10 cellular contexts compared by ENCODE assay signal in the genomic region with DNA sequence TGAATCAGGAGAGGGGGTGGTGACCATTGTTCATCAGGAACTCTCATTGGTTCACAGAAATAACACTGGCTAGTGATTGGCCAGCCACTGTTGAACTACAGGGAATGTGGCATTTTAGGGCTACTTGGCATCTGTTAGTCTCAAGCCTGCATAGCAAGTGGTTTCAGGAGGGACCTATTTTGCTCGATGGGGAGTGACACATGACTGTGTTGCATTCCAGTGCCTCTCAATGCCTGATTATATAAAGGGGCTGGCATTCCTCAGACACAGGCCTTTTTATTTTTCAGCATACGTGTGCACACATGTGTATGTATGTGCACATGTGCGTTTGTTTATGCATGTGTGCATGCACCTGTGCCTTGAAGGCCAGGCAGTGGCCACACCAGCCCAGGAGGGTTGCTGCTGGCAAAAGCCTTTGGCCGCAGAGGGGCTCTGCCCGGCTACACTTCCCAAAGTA. TPM values are rescaled to one million over a fixed set of nuclear protein-coding genes. Genes with fewer than 3 reads are reported as not detected.
A peak's percentile ranks its signal among the peaks of the same experiment; 100 is the strongest.
DNase-seq lines count a peak whose midpoint lies in the region; ATAC-seq and TF ChIP-seq lines count a peak whose summit lies in the region.
"Had no signal": no experiment of that assay in that cellular context is flagged by ENCODE, and none has a peak within 500 bp of the region (broad histone marks: within the 10 kb centered on the region; RNA-seq: fewer than 3 reads in every experiment).

No MANE protein-coding gene starts in this region.

- H3K27me3 ChIP-seq in H7 (ENCODE audit: control insufficient read depth, insufficient read depth, low read length): no peaks in the 10 kb centered on the region
- H3K27me3 ChIP-seq in gastrocnemius medialis: no peaks in the 10 kb centered on the region

- H3K27ac Mint-ChIP-seq in activated naive CD4-positive, alpha-beta T cell treated with anti-CD3 and anti-CD28 coated beads, Interleukin-2, amount 10 ng/mL, durations not matched to agents 7 days and 5 days: peak overlapping the region; percentile 99

- no peaks in the 10 kb centered on the region for H3K36me3 ChIP-seq in H7 (replicated peaks; ENCODE audit: control insufficient read depth, insufficient read depth, low read length)
- H3K36me3 ChIP-seq in gastrocnemius medialis: no peaks in the 10 kb centered on the region
- H3K36me3 ChIP-seq: SJCRH30 had no signal

- peaks cover 84% of the 10 kb centered on the region for H3K4me1 Mint-ChIP-seq in activated naive CD4-positive, alpha-beta T cell treated with anti-CD3 and anti-CD28 coated beads, Interleukin-2, amount 10 ng/mL, durations not matched to agents 7 days and 5 days

- ATAC-seq in HG03442 (IDR thresholded peaks at IDR 0.05; ENCODE audit: unreplicated experiment) (no peak), gastrocnemius medialis (no peak)

- peaks cover 74% of the 10 kb centered on the region for H3K36me3 Mint-ChIP-seq in activated naive CD4-positive, alpha-beta T cell treated with anti-CD3 and anti-CD28 coated beads, Interleukin-2, amount 10 ng/mL, durations not matched to agents 7 days and 5 days

- H3K27ac ChIP-seq in gastrocnemius medialis: no peak overlapping the region
- H3K27ac ChIP-seq: SJCRH30 had no signal

- H3K4me3 ChIP-seq in H7 (ENCODE audit: insufficient read depth, low read depth, low read length) (no peak overlapping the region), gastrocnemius medialis (no peak overlapping the region)
- H3K4me3 ChIP-seq: SJCRH30 had no signal

- peak overlapping the region; percentile 86 for H3K4me3 Mint-ChIP-seq in activated naive CD4-positive, alpha-beta T cell treated with anti-CD3 and anti-CD28 coated beads, Interleukin-2, amount 10 ng/mL, durations not matched to agents 7 days and 5 days

- CTCF ChIA-PET in activated naive CD4-positive, alpha-beta T cell treated with anti-CD3 and anti-CD28 coated beads, Interleukin-2, amount 10 ng/mL, durations not matched to agents 7 days and 5 days (lab: Charles Lee): interaction anchor here (1.9 kb wide), 1 partner anchor 14 kb away, joined by 6 read pairs; no protein-coding TSS in a partner anchor

- intact Hi-C loops in gastrocnemius medialis (cut with DNase I; ENCODE audit: low total_unique reads): no loop called here

- no peaks in the 10 kb centered on the region for H3K4me1 ChIP-seq in gastrocnemius medialis

- in situ Hi-C loops in gastrocnemius medialis (cut with MboI; ENCODE audit: low sequenced_read_pairs in 4 of 4): no loop called here

- H3K9me3 Mint-ChIP-seq in activated naive CD4-positive, alpha-beta T cell treated with anti-CD3 and anti-CD28 coated beads, Interleukin-2, amount 10 ng/mL, durations not matched to agents 7 days and 5 days: no peaks in the 10 kb centered on the region

- DNase-seq in AG08396 (ENCODE audit: low spot score) (peak; percentile 65), H7 (peak; percentile 90), kidney glomerular epithelial cell (lab: John Stamatoyannopoulos, UW) (peak; percentile 44), gastrocnemius medialis (no peak), CD1c-positive myeloid dendritic cell (ENCODE audit: extremely low spot score) (no peak), activated gamma-delta T cell treated with Interleukin-2 at 50 U/mL for 16 hours (no peak)
- no peak for DNase-seq in activated naive CD4-positive, alpha-beta T cell treated with anti-CD3 and anti-CD28 coated beads, Interleukin-2, amount 10 ng/mL, durations not matched to agents 7 days and 5 days
- DNase-seq: cortex of kidney, SJCRH30 had no signal

- H3K9me3 ChIP-seq in gastrocnemius medialis: no peaks in the 10 kb centered on the region
- H3K9me3 ChIP-seq: SJCRH30 had no signal

- H3K27me3 Mint-ChIP-seq in activated naive CD4-positive, alpha-beta T cell treated with anti-CD3 and anti-CD28 coated beads, Interleukin-2, amount 10 ng/mL, durations not matched to agents 7 days and 5 days: no peaks in the 10 kb centered on the region

- TF ChIP-seq CTCF in gastrocnemius medialis (IDR thresholded peaks at IDR 0.05 in 4 of 5, conservative IDR thresholded peaks at IDR 0.05 in 1 of 5): no peak

- TF ChIP-seq POLR2A in gastrocnemius medialis (IDR thresholded peaks at IDR 0.05): no peak

RNA-seq across cellular contexts. Expression of a gene that starts 23.2 kb away (rescaled TPM):
- total RNA-seq in H7 (2014; rRNA removed; shearing (Covaris generic)): 1.3 and 2.4 TPM in 2 replicates
- 1 to 10 TPM in 1 of 4 donors, under 1 TPM in 3; 0.92 to 1.3 (median 0.97) TPM for total RNA-seq in gastrocnemius medialis

Comparison
In these comparisons a context has a peak if more than half of its experiments do, and no peak if none do; other contexts are left out.
1. DNase-seq: peak in AG08396 (single experiment), H7 (single experiment) and kidney glomerular epithelial cell (single experiment); none in activated naive CD4-positive, alpha-beta T cell treated with anti-CD3 and anti-CD28 coated beads, Interleukin-2, amount 10 ng/mL, durations not matched to agents 7 days and 5 days (single experiment), gastrocnemius medialis (0 of 2), CD1c-positive myeloid dendritic cell (single experiment) and activated gamma-delta T cell treated with Interleukin-2 at 50 U/mL for 16 hours (single experiment).